Comparison of ENCODE assay signal across 27 cellular contexts in the genomic region with DNA sequence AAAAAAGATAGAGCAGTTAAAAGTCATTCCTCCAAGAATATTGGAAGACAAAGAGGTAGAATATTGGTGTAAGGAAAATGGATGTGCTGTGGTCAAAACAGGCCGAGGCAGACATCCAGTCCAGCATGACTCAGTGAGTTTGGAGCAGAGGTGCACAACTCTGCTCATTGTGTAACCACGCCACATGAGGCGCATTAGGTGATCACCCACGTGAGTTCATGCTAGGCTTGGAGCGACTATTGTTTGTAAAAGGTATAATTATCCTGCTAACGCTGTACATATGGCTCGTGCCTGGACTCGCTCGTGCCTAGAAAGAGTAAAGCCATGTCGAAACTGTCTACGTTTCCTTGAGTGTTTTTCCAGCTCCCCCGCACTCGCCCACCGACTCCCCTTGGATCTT. TPM values are rescaled to one million over a fixed set of nuclear protein-coding genes. Genes with fewer than 3 reads are reported as not detected.
DNase-seq lines count a peak whose midpoint lies in the region; ATAC-seq, FAIRE-seq and TF ChIP-seq lines count a peak whose summit lies in the region.
"Had no signal": no experiment of that assay in that cellular context is flagged by ENCODE, and none has a peak within 500 bp of the region (broad histone marks: within the 10 kb centered on the region; RNA-seq: fewer than 3 reads in every experiment).

No MANE protein-coding gene starts in this region.

- no peaks in the 10 kb centered on the region for H3K36me3 ChIP-seq in Karpas-422 (ENCODE audit: insufficient read depth, low read length)
- H3K36me3 ChIP-seq: BLaER1 treated with 17β-estradiol and CSF1 and Interleukin-3, amounts not matched to agents 10 nM and 100 nM; vagina had no signal

- H4K20me1 ChIP-seq in Karpas-422 (ENCODE audit: insufficient read depth, low read depth, low read length): no peaks in the 10 kb centered on the region
- H4K20me1 ChIP-seq: BLaER1 treated with 17β-estradiol and CSF1 and Interleukin-3, amounts not matched to agents 10 nM and 100 nM had no signal

- H3K79me2 ChIP-seq in Karpas-422 (ENCODE audit: low read length): no peaks in the 10 kb centered on the region

- TF ChIP-seq POLR2A in GM12891 (IDR thresholded peaks at IDR 0.05; ENCODE audit: low read depth, low read length): no peak

- no peak overlapping the region for H2AFZ ChIP-seq in Karpas-422 (ENCODE audit: low read length)

- DNase-seq in GM12891 (ENCODE audit: insufficient read length, low spot score) (no peak), Karpas-422 (no peak), NCI-H69 (lab: John Stamatoyannopoulos, UW) (peak; percentile 96), iPS-NIHi7 (ENCODE audit: extremely low spot score) (no peak), epidermal melanocyte (ENCODE audit: insufficient read length, low spot score) (no peak)
- no peak for DNase-seq in activated CD8-positive, alpha-beta memory T cell treated with anti-CD3 and anti-CD28 coated beads for 24 hours
- DNase-seq: activated CD4-positive, alpha-beta memory T cell treated with anti-CD3 and anti-CD28 coated beads for 36 hours; activated CD4-positive, CD25-positive, alpha-beta regulatory T cell treated with anti-CD3 and anti-CD28 coated beads, Interleukin-2, amount 50 U/mL, for 72 hours; Caco-2; cortex of kidney; effector memory CD8-positive, alpha-beta T cell; midbrain; naive thymus-derived CD4-positive, alpha-beta T cell; NCI-H1092 treated with DMSO at 0.1 percent for 48 hours; NCI-H226 had no signal

- H3K4me2 ChIP-seq in Karpas-422 (ENCODE audit: low read depth, low read length, poor library complexity, severe bottlenecking): peak overlapping the region; percentile 46
- H3K4me2 ChIP-seq: BLaER1 treated with 17β-estradiol and CSF1 and Interleukin-3, amounts not matched to agents 10 nM and 100 nM had no signal

- no peak overlapping the region for H3K9ac ChIP-seq in Karpas-422 (ENCODE audit: low read length)
- H3K9ac ChIP-seq: BLaER1 treated with 17β-estradiol and CSF1 and Interleukin-3, amounts not matched to agents 10 nM and 100 nM had no signal

- no peak overlapping the region for H3K4me3 ChIP-seq in Karpas-422 (ENCODE audit: low read length)
- H3K4me3 ChIP-seq: BLaER1 treated with 17β-estradiol and CSF1 and Interleukin-3, amounts not matched to agents 10 nM and 100 nM; SK-N-MC; skin epidermis; vagina had no signal

- peaks cover 78% of the 10 kb centered on the region for H3K4me1 ChIP-seq in Karpas-422 (ENCODE audit: low read length)
- H3K4me1 ChIP-seq: Caco-2, vagina had no signal

- peak overlapping the region; percentile 55; the same call in 1 of the 2 replicates for H3K27ac ChIP-seq in Karpas-422 (ENCODE audit: low read length)
- H3K27ac ChIP-seq: BLaER1 treated with 17β-estradiol and CSF1 and Interleukin-3, amounts not matched to agents 10 nM and 100 nM; SK-N-MC; skin epidermis; vagina had no signal

- ATAC-seq in esophagus mucosa: peak; percentile 100
- ATAC-seq in HG02973 (IDR thresholded peaks at IDR 0.05; ENCODE audit: unreplicated experiment): no peak
- ATAC-seq: activated naive CD4-positive, alpha-beta T cell treated with anti-CD3 and anti-CD28 coated beads, Interleukin-2, amount 50 U/mL, for 72 hours; effector memory CD8-positive, alpha-beta T cell; naive thymus-derived CD4-positive, alpha-beta T cell had no signal

- peak; percentile 69 for FAIRE-seq in GM12891 (lab: Jason Lieb, UNC)
- FAIRE-seq: islet of Langerhans had no signal

- no peaks in the 10 kb centered on the region; the same call in 1 of the 2 replicates for H3K27me3 ChIP-seq in Karpas-422 (ENCODE audit: low read length)
- H3K27me3 ChIP-seq: BLaER1 treated with 17β-estradiol and CSF1 and Interleukin-3, amounts not matched to agents 10 nM and 100 nM; vagina had no signal

- no peaks in the 10 kb centered on the region for H3K9me2 ChIP-seq in Karpas-422 (replicated peaks; ENCODE audit: insufficient read depth, low read length)

- no peaks in the 10 kb centered on the region for H3K9me3 ChIP-seq in Karpas-422 (ENCODE audit: low read length)
- H3K9me3 ChIP-seq: BLaER1 treated with 17β-estradiol and CSF1 and Interleukin-3, amounts not matched to agents 10 nM and 100 nM; Caco-2; vagina had no signal

TF ChIP-seq in GM12891, 5 proteins besides CTCF, POLR2A, EP300 and RAD21:
- TF ChIP-seq TAF1 (IDR thresholded peaks at IDR 0.05; ENCODE audit: low read depth, low read length) (no peak), POU2F2 (IDR thresholded peaks at IDR 0.05; ENCODE audit: low read depth, low read length) (no peak), POLR2AphosphoS5 (IDR thresholded peaks at IDR 0.05; ENCODE audit: low read depth, low read length) (no peak), SPI1 (IDR thresholded peaks at IDR 0.05; ENCODE audit: low read depth, low read length) (no peak), PAX5 (IDR thresholded peaks at IDR 0.05; ENCODE audit: insufficient read depth, low read length, severe bottlenecking) (no peak)

RNA-seq across cellular contexts. Expression of a gene that starts 23.9 kb away (rescaled TPM):
- polyA plus RNA-seq in GM12891 (2012; ENCODE audit: low read depth, missing spikeins): not detected
- total RNA-seq in Karpas-422 (2014; rRNA removed; shearing (Covaris generic); ENCODE audit: low replicate concordance): 3.4 and 4.7 TPM in 2 replicates
- total RNA-seq in esophagus mucosa: not detected
- total RNA-seq: activated CD4-positive, alpha-beta memory T cell treated with anti-CD3 and anti-CD28 coated beads for 36 hours; activated naive CD4-positive, alpha-beta T cell treated with anti-CD3 and anti-CD28 coated beads, Interleukin-2, amount 50 U/mL, for 72 hours; activated T-helper 2 cell treated with anti-CD3 and anti-CD28 coated beads, Interferon-gamma antibody, Interleukin-2, Interleukin-4, amounts not matched to agents 10 μg/mL and 5 μg/mL and 100 μg/mL, durations not matched to agents 14 hours and 24 hours and 36 hours; Caco-2; naive thymus-derived CD4-positive, alpha-beta T cell; pulmonary artery endothelial cell; vagina had no signal
- polyA plus RNA-seq: liver; naive thymus-derived CD4-positive, alpha-beta T cell had no signal

RNA-seq across cellular contexts. Expression of a gene that starts 59.1 kb away (rescaled TPM):
- 0.26 TPM for polyA plus RNA-seq in GM12891 (2012; ENCODE audit: low read depth, missing spikeins)
- total RNA-seq in Karpas-422 (2014; rRNA removed; shearing (Covaris generic); ENCODE audit: low replicate concordance): 0.04 and 0.22 TPM in 2 replicates
- not detected for total RNA-seq in esophagus mucosa
- total RNA-seq: activated CD4-positive, alpha-beta memory T cell treated with anti-CD3 and anti-CD28 coated beads for 36 hours; activated T-helper 2 cell treated with anti-CD3 and anti-CD28 coated beads, Interferon-gamma antibody, Interleukin-2, Interleukin-4, amounts not matched to agents 10 μg/mL and 5 μg/mL and 100 μg/mL, durations not matched to agents 14 hours and 24 hours and 36 hours; glomerular endothelial cell; vagina had no signal
- polyA plus RNA-seq: naive thymus-derived CD4-positive, alpha-beta T cell had no signal
